ENCODE assay signal across 1 cellular context in the genomic region with DNA sequence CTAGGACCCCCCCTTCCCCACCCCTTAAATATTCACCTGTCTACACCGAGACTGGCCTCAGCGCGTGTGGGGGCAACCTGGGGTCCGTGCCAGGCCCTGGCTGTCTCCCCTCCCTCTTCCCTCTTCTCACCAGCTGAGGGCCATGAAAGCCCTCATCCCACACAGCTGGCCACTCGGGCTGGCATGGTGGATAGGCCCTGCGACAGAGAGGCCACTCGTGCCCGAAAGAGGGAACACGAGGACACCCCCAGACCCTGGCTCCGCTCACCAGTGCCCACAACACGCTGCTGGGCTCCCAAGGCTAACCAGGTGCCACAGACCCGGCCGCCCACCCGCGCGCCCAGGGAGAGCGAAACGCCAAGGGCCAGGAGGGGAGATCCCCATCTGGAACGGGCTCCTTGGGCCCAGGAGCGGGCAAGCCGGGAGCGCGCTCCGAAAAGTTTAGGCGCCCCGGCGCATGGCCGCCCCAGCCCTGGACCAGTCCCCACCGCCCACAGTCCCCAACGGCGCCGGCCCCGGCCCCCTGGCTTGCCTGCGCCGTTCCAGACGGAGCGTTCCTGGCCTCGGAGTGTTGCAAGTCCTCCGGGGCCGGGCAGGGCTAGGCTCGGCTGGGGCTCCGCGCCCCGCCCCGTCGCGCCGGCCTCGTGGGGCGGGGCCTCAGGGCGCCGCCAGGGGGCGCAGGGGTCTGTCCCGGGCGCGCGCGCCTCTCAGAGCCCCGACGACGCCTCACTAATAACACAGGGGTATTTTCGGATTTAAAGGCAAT.
TF ChIP-seq lines count a peak whose summit lies in the region.

A gene with protein sequence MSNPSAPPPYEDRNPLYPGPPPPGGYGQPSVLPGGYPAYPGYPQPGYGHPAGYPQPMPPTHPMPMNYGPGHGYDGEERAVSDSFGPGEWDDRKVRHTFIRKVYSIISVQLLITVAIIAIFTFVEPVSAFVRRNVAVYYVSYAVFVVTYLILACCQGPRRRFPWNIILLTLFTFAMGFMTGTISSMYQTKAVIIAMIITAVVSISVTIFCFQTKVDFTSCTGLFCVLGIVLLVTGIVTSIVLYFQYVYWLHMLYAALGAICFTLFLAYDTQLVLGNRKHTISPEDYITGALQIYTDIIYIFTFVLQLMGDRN (minus strand): TSS at position 570 of the 766 bp plus-strand sequence. CDS start 10,362 bp downstream, outside the sequence.

TF ChIP-seq in HepG2, 621 proteins besides CTCF, POLR2A, EP300 and RAD21 (continued from another document and continues in another):
- TF ChIP-seq, protein P1, sequence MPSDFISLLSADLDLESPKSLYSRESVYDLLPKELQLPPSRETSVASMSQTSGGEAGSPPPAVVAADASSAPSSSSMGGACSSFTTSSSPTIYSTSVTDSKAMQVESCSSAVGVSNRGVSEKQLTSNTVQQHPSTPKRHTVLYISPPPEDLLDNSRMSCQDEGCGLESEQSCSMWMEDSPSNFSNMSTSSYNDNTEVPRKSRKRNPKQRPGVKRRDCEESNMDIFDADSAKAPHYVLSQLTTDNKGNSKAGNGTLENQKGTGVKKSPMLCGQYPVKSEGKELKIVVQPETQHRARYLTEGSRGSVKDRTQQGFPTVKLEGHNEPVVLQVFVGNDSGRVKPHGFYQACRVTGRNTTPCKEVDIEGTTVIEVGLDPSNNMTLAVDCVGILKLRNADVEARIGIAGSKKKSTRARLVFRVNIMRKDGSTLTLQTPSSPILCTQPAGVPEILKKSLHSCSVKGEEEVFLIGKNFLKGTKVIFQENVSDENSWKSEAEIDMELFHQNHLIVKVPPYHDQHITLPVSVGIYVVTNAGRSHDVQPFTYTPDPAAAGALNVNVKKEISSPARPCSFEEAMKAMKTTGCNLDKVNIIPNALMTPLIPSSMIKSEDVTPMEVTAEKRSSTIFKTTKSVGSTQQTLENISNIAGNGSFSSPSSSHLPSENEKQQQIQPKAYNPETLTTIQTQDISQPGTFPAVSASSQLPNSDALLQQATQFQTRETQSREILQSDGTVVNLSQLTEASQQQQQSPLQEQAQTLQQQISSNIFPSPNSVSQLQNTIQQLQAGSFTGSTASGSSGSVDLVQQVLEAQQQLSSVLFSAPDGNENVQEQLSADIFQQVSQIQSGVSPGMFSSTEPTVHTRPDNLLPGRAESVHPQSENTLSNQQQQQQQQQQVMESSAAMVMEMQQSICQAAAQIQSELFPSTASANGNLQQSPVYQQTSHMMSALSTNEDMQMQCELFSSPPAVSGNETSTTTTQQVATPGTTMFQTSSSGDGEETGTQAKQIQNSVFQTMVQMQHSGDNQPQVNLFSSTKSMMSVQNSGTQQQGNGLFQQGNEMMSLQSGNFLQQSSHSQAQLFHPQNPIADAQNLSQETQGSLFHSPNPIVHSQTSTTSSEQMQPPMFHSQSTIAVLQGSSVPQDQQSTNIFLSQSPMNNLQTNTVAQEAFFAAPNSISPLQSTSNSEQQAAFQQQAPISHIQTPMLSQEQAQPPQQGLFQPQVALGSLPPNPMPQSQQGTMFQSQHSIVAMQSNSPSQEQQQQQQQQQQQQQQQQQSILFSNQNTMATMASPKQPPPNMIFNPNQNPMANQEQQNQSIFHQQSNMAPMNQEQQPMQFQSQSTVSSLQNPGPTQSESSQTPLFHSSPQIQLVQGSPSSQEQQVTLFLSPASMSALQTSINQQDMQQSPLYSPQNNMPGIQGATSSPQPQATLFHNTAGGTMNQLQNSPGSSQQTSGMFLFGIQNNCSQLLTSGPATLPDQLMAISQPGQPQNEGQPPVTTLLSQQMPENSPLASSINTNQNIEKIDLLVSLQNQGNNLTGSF (CRISPR knock-in tag; IDR thresholded peaks at IDR 0.05): peak; percentile 68
- TF ChIP-seq TBX3 (IDR thresholded peaks at IDR 0.05; ENCODE audit: borderline replicate concordance) (no peak), ELF3 (CRISPR knock-in tag; IDR thresholded peaks at IDR 0.05) (peak; percentile 40), RFX5 (IDR thresholded peaks at IDR 0.05; ENCODE audit: low read depth, low read length) (no peak), FOXP4 (CRISPR knock-in tag; IDR thresholded peaks at IDR 0.05) (no peak; the same call in 1 of the 2 replicates), ZNF766 (CRISPR knock-in tag; IDR thresholded peaks at IDR 0.05; ENCODE audit: borderline replicate concordance) (peak; percentile 84), DPF2 (CRISPR knock-in tag; IDR thresholded peaks at IDR 0.05; ENCODE audit: borderline replicate concordance, low read depth) (no peak), ZFP82 (CRISPR knock-in tag; IDR thresholded peaks at IDR 0.05; ENCODE audit: borderline replicate concordance) (0 out of 2 replicates have a peak, but pooled peaks have one; percentile 16), ZC3H13 (CRISPR knock-in tag; IDR thresholded peaks at IDR 0.05) (0 out of 2 replicates have a peak, but pooled peaks have one; percentile 11), FOXA3 (CRISPR knock-in tag; IDR thresholded peaks at IDR 0.05) (peak; percentile 34; the same call in 1 of the 2 replicates), SRF (IDR thresholded peaks at IDR 0.05; ENCODE audit: low read depth, low read length) (no peak), TEAD3 (CRISPR knock-in tag; optimal IDR thresholded peaks at IDR 0.05; ENCODE audit: borderline replicate concordance) (no peak), STAG1 (CRISPR knock-in tag; IDR thresholded peaks at IDR 0.05) (peak; percentile 56), TFDP1 (CRISPR knock-in tag; IDR thresholded peaks at IDR 0.05; ENCODE audit: borderline replicate concordance) (peak; percentile 79), ZBTB42 (CRISPR knock-in tag; IDR thresholded peaks at IDR 0.05) (peak; percentile 19; the same call in 1 of the 2 replicates), SETDB1 (CRISPR knock-in tag; IDR thresholded peaks at IDR 0.05; ENCODE audit: borderline replicate concordance) (no peak), ZNF746 (CRISPR knock-in tag; IDR thresholded peaks at IDR 0.05) (peak; percentile 56; the same call in 1 of the 2 replicates), PAWR (CRISPR knock-in tag; IDR thresholded peaks at IDR 0.05; ENCODE audit: borderline replicate concordance) (no peak), ZNF883 (CRISPR knock-in tag; IDR thresholded peaks at IDR 0.05; ENCODE audit: not compliant biosample characterization) (peak; percentile 72), MYPOP (CRISPR knock-in tag; IDR thresholded peaks at IDR 0.05) (peak; percentile 57; the same call in 1 of the 2 replicates), PHF5A (CRISPR knock-in tag; IDR thresholded peaks at IDR 0.05; ENCODE audit: low read depth, unreplicated experiment) (no peak), MAZ (IDR thresholded peaks at IDR 0.05; ENCODE audit: borderline replicate concordance, low read depth, low read length) (peak; percentile 87), MAZ (CRISPR knock-in tag; IDR thresholded peaks at IDR 0.05; ENCODE audit: low read depth) (peak; percentile 97), AHR (CRISPR knock-in tag; IDR thresholded peaks at IDR 0.05) (peak; percentile 95; the same call in 1 of the 2 replicates), FOXC1 (CRISPR knock-in tag; IDR thresholded peaks at IDR 0.05; ENCODE audit: borderline replicate concordance) (peak; percentile 78; the same call in 1 of the 2 replicates), NFIC (IDR thresholded peaks at IDR 0.05; ENCODE audit: low read length) (no peak), ZNF749 (CRISPR knock-in tag; IDR thresholded peaks at IDR 0.05; ENCODE audit: borderline replicate concordance) (no peak), RBM39 (IDR thresholded peaks at IDR 0.05; ENCODE audit: low read depth, low read length, poor library complexity, severe bottlenecking) (peak; percentile 63), MYNN (CRISPR knock-in tag; IDR thresholded peaks at IDR 0.05; ENCODE audit: low read depth) (0 out of 2 replicates have a peak, but pooled peaks have one; percentile 61), E2F2 (CRISPR knock-in tag; IDR thresholded peaks at IDR 0.05; ENCODE audit: borderline replicate concordance) (no peak)
- TF ChIP-seq, protein P2, sequence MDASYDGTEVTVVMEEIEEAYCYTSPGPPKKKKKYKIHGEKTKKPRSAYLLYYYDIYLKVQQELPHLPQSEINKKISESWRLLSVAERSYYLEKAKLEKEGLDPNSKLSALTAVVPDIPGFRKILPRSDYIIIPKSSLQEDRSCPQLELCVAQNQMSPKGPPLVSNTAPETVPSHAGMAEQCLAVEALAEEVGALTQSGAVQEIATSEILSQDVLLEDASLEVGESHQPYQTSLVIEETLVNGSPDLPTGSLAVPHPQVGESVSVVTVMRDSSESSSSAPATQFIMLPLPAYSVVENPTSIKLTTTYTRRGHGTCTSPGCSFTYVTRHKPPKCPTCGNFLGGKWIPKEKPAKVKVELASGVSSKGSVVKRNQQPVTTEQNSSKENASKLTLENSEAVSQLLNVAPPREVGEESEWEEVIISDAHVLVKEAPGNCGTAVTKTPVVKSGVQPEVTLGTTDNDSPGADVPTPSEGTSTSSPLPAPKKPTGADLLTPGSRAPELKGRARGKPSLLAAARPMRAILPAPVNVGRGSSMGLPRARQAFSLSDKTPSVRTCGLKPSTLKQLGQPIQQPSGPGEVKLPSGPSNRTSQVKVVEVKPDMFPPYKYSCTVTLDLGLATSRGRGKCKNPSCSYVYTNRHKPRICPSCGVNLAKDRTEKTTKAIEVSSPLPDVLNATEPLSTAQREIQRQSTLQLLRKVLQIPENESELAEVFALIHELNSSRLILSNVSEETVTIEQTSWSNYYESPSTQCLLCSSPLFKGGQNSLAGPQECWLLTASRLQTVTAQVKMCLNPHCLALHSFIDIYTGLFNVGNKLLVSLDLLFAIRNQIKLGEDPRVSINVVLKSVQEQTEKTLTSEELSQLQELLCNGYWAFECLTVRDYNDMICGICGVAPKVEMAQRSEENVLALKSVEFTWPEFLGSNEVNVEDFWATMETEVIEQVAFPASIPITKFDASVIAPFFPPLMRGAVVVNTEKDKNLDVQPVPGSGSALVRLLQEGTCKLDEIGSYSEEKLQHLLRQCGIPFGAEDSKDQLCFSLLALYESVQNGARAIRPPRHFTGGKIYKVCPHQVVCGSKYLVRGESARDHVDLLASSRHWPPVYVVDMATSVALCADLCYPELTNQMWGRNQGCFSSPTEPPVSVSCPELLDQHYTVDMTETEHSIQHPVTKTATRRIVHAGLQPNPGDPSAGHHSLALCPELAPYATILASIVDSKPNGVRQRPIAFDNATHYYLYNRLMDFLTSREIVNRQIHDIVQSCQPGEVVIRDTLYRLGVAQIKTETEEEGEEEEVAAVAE (CRISPR knock-in tag; IDR thresholded peaks at IDR 0.05; ENCODE audit: borderline replicate concordance): no peak; the same call in 1 of the 2 replicates
- TF ChIP-seq, protein P3, sequence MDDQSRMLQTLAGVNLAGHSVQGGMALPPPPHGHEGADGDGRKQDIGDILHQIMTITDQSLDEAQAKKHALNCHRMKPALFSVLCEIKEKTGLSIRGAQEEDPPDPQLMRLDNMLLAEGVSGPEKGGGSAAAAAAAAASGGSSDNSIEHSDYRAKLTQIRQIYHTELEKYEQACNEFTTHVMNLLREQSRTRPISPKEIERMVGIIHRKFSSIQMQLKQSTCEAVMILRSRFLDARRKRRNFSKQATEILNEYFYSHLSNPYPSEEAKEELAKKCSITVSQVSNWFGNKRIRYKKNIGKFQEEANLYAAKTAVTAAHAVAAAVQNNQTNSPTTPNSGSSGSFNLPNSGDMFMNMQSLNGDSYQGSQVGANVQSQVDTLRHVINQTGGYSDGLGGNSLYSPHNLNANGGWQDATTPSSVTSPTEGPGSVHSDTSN (CRISPR knock-in tag; IDR thresholded peaks at IDR 0.05; ENCODE audit: borderline replicate concordance): no peak
- TF ChIP-seq, protein P4, sequence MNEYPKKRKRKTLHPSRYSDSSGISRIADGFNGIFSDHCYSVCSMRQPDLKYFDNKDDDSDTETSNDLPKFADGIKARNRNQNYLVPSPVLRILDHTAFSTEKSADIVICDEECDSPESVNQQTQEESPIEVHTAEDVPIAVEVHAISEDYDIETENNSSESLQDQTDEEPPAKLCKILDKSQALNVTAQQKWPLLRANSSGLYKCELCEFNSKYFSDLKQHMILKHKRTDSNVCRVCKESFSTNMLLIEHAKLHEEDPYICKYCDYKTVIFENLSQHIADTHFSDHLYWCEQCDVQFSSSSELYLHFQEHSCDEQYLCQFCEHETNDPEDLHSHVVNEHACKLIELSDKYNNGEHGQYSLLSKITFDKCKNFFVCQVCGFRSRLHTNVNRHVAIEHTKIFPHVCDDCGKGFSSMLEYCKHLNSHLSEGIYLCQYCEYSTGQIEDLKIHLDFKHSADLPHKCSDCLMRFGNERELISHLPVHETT (CRISPR knock-in tag; conservative IDR thresholded peaks at IDR 0.05): no peak
